In the genomic region with DNA sequence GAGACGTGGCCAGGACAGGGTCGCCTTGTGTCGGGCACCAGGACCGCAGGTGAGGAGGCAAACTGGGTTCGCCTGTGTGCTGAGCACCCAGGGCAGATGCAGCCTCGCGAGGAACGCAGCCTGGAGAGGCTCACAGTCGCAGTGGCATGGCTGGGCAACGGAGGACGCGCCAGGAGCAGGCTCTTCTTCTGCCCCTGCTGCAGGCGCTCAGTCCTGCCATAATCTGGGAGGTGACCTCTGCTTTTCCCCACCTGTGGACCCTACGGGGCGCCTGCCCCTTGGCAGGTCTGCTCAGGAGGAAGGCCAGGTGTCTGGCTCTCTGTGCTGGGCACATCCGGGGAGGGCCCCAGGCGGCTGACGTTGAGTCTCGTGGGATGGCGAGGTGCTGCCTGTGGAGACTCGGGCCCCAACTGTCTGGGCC, we compare ENCODE assay signal across 34 cellular contexts.
"Had no signal": no experiment of that assay in that cellular context is flagged by ENCODE, and none has a peak within 500 bp of the region (broad histone marks: within the 10 kb centered on the region; RNA-seq: fewer than 3 reads in every experiment).

No MANE protein-coding gene starts in this region.

- H3K27ac ChIP-seq: adrenal gland, body of pancreas, breast epithelium, VCaP had no signal

- ATAC-seq: activated naive CD4-positive, alpha-beta T cell treated with anti-CD3 and anti-CD28 coated beads, Interleukin-2, amount 50 U/mL, for 72 hours; activated T-cell treated with anti-CD3 and anti-CD28 coated beads, Interleukin-2, amount 50 U/mL, for 4 hours; body of pancreas; SK-N-SH treated with all-trans-retinoic acid at 6 μM for 48 hours; T-cell; T-helper 17 cell had no signal

- H3K36me3 ChIP-seq: adrenal gland, breast epithelium, MG63 had no signal

- H3K27me3 ChIP-seq: adrenal gland, body of pancreas, breast epithelium, MG63 had no signal

- H3K4me3 ChIP-seq: adrenal gland, body of pancreas, breast epithelium, MG63 had no signal

- DNase-seq: activated B cell treated with CpG ODN at 0.5 μM for 24 hours; activated CD4-positive, alpha-beta memory T cell treated with anti-CD3 and anti-CD28 coated beads for 36 hours; activated CD4-positive, alpha-beta T cell treated with anti-CD3 and anti-CD28 coated beads for 4 hours; activated CD4-positive, alpha-beta T cell treated with anti-CD3 and anti-CD28 coated beads, Interleukin-2, amount 50 U/mL, for 1 hour; activated CD4-positive, CD25-positive, alpha-beta regulatory T cell treated with anti-CD3 and anti-CD28 coated beads, Interleukin-2, amount 50 U/mL, for 72 hours; activated CD8-positive, alpha-beta memory T cell treated with anti-CD3 and anti-CD28 coated beads, Interleukin-2, amount 50 U/mL, for 4 hours; activated gamma-delta T cell treated with Interleukin-2 at 50 U/mL for 16 hours; activated naive CD4-positive, alpha-beta T cell treated with anti-CD3 and anti-CD28 coated beads for 36 hours; activated T-cell treated with anti-CD3 and anti-CD28 coated beads for 4 hours; activated T-cell treated with anti-CD3 and anti-CD28 coated beads, Interleukin-2, amount 50 U/mL, for 4 hours; adrenal gland; body of pancreas; caudate nucleus; cerebellar nuclear complex; Kasumi-1; KG1; MG63; NCI-H1048; NCI-H1105 treated with DMSO at 0.1 percent for 48 hours; NCI-H1436; NCI-H1694; NCI-H1930; NCI-H2081 treated with DMSO at 0.1 percent for 48 hours; NCI-H226; NCI-H524 treated with DMSO at 0.1 percent for 48 hours; SIG-M5; T-cell; T-helper 17 cell; T-helper 9 cell had no signal

- H3K4me1 ChIP-seq: body of pancreas, breast epithelium had no signal

- H3K9me3 ChIP-seq: adrenal gland, body of pancreas, breast epithelium, MG63 had no signal

- FAIRE-seq: astrocyte had no signal
